Comparison of ENCODE assay signal across 12 cellular contexts in the genomic region with DNA sequence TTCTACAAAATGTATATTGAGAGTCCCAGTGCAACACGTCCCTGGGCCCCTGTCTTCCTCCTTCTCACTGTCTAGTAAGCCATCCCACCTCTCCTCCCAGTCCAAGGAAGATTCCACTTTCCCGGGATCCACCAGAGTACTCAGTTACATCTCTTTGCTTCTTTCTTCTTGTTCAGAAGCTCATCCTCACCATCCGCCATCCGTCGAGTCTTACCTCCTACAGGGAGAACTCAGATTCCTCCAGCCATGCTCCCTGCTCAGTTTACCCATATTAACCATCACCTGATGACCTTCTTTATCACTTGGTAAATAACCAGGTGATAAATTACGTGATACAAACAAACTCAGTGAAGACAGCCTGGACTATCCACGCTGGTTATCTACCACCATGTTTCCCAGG. TPM values are rescaled to one million over a fixed set of nuclear protein-coding genes. Genes with fewer than 3 reads are reported as not detected.
DNase-seq lines count a peak whose midpoint lies in the region; ATAC-seq and TF ChIP-seq lines count a peak whose summit lies in the region.
"Had no signal": no experiment of that assay in that cellular context is flagged by ENCODE, and none has a peak within 500 bp of the region (broad histone marks: within the 10 kb centered on the region; RNA-seq: fewer than 3 reads in every experiment).

No MANE protein-coding gene starts in this region.

- H3K27ac ChIP-seq in hepatocyte: no peak overlapping the region
- H3K27ac ChIP-seq in RWPE1: no peak overlapping the region
- H3K27ac ChIP-seq in mesendoderm (ENCODE audit: low read depth, low read length): no peak overlapping the region
- H3K27ac ChIP-seq: coronary artery, HL-60, uterus had no signal

- no peak overlapping the region for H3K4me3 Mint-ChIP-seq in activated CD8-positive, alpha-beta memory T cell treated with anti-CD3 and anti-CD28 coated beads, Interleukin-2, amount 10 ng/mL, durations not matched to agents 7 days and 5 days
- H3K4me3 Mint-ChIP-seq in activated B cell treated with CpG ODN at 0.5 μM for 24 hours: peak overlapping the region; percentile 42
- peak overlapping the region; percentile 64 to 68 for H3K4me3 Mint-ChIP-seq in stimulated activated naive B cell treated with anti-CD40 and anti-IgM and Interleukin-4, amounts not matched to agents 10 μg/mL and 1 μg/mL and 100 μg/mL, for 72 hours

- CTCF ChIA-PET in activated CD8-positive, alpha-beta memory T cell treated with anti-CD3 and anti-CD28 coated beads, Interleukin-2, amount 10 ng/mL, durations not matched to agents 7 days and 5 days (lab: Charles Lee): interaction anchor here (0.9 to 4.2 kb wide), 8 partner anchors 8 to 59 kb away, joined by 3 to 22 read pairs (median 4); no protein-coding TSS in a partner anchor
- CTCF ChIA-PET in activated B cell treated with CpG ODN at 0.5 μM for 24 hours (lab: Charles Lee) (interaction anchor here (2.1 kb wide), 1 partner anchor 16 kb away, joined by 18 read pairs; no protein-coding TSS in a partner anchor), RWPE1 (lab: Yijun Ruan, JAX) (no interaction called here)

- no peaks in the 10 kb centered on the region for H3K9me3 Mint-ChIP-seq in activated CD8-positive, alpha-beta memory T cell treated with anti-CD3 and anti-CD28 coated beads, Interleukin-2, amount 10 ng/mL, durations not matched to agents 7 days and 5 days (ENCODE audit: low read depth)
- no peaks in the 10 kb centered on the region for H3K9me3 Mint-ChIP-seq in activated B cell treated with CpG ODN at 0.5 μM for 24 hours
- H3K9me3 Mint-ChIP-seq in stimulated activated naive B cell treated with anti-CD40 and anti-IgM and Interleukin-4, amounts not matched to agents 10 μg/mL and 1 μg/mL and 100 μg/mL, for 72 hours: no peaks in the 10 kb centered on the region

- H2BK15ac ChIP-seq in mesendoderm (replicated peaks; ENCODE audit: low read depth): no peak overlapping the region

- peaks cover 4% of the 10 kb centered on the region for H3K79me1 ChIP-seq in mesendoderm (ENCODE audit: low read length)

- intact Hi-C loops in activated B cell treated with CpG ODN at 0.5 μM for 24 hours (cut with micrococcal nuclease): no loop called here

- H3K4me3 ChIP-seq in hepatocyte (no peak overlapping the region), mesendoderm (ENCODE audit: low read length) (no peak overlapping the region)
- H3K4me3 ChIP-seq: coronary artery, skin epidermis, uterus had no signal

- no peak overlapping the region for H2BK5ac ChIP-seq in mesendoderm (ENCODE audit: low read length)

- POLR2A ChIA-PET in activated B cell treated with CpG ODN at 0.5 μM for 24 hours (lab: Charles Lee) (interaction anchor here (0.9 to 3.2 kb wide), 7 partner anchors 9 to 61 kb away, joined by 3 to 48 read pairs (median 5); no protein-coding TSS in a partner anchor), RWPE1 (lab: Yijun Ruan, JAX; ENCODE audit: low non-redundant PET) (no interaction called here)

- H3K56ac ChIP-seq in mesendoderm (ENCODE audit: low read length): no peak overlapping the region

- H3K79me2 ChIP-seq in hepatocyte (peaks cover 100% of the 10 kb centered on the region), mesendoderm (ENCODE audit: control insufficient read depth, insufficient read depth, low read length) (no peaks in the 10 kb centered on the region)

- H3K36me3 ChIP-seq in hepatocyte (replicated peaks; ENCODE audit: insufficient read depth, low read depth) (no peaks in the 10 kb centered on the region), mesendoderm (ENCODE audit: control insufficient read depth, insufficient read depth, low read length) (no peaks in the 10 kb centered on the region)
- H3K36me3 ChIP-seq: uterus had no signal

- H4K5ac ChIP-seq in mesendoderm (ENCODE audit: low read length): no peak overlapping the region

- H3K4me1 ChIP-seq in hepatocyte (ENCODE audit: insufficient read depth) (peaks cover 45% of the 10 kb centered on the region), mesendoderm (ENCODE audit: control insufficient read depth, low read depth, low read length) (peaks cover 21% of the 10 kb centered on the region)
- H3K4me1 ChIP-seq: uterus had no signal

- no peak overlapping the region for H3K23ac ChIP-seq in mesendoderm (ENCODE audit: low read length)

- H3K36me3 Mint-ChIP-seq in activated CD8-positive, alpha-beta memory T cell treated with anti-CD3 and anti-CD28 coated beads, Interleukin-2, amount 10 ng/mL, durations not matched to agents 7 days and 5 days: peaks cover 8% of the 10 kb centered on the region
- peaks cover 53% of the 10 kb centered on the region for H3K36me3 Mint-ChIP-seq in activated B cell treated with CpG ODN at 0.5 μM for 24 hours (ENCODE audit: low read depth)
- H3K36me3 Mint-ChIP-seq in stimulated activated naive B cell treated with anti-CD40 and anti-IgM and Interleukin-4, amounts not matched to agents 10 μg/mL and 1 μg/mL and 100 μg/mL, for 72 hours: peaks cover 59 to 66% of the 10 kb centered on the region in 2 donors

- DNase-seq in activated CD8-positive, alpha-beta memory T cell treated with anti-CD3 and anti-CD28 coated beads, Interleukin-2, amount 10 ng/mL, durations not matched to agents 7 days and 5 days: no peak
- no peak for DNase-seq in activated CD8-positive, alpha-beta memory T cell treated with anti-CD3 and anti-CD28 coated beads, Interleukin-2, amount 50 U/mL, for 48 hours
- DNase-seq in activated B cell treated with CpG ODN at 0.5 μM for 24 hours (no peak), hepatocyte (ENCODE audit: low spot score) (no peak), RWPE1 (ENCODE audit: low spot score) (no peak), DMS114 treated with DMSO at 0.1 percent for 48 hours (lab: John Stamatoyannopoulos, UW; ENCODE audit: unreplicated experiment) (no peak), mesendoderm (no peak)
- no peak for DNase-seq in stimulated activated naive B cell treated with anti-CD40 and anti-IgM and Interleukin-4, amounts not matched to agents 10 μg/mL and 1 μg/mL and 100 μg/mL, for 72 hours
- DNase-seq: uterus had no signal

- H4K8ac ChIP-seq in mesendoderm (ENCODE audit: low read depth, low read length): no peak overlapping the region

- H3K9ac ChIP-seq in mesendoderm (ENCODE audit: low read length): no peak overlapping the region

- H3K4me1 Mint-ChIP-seq in activated CD8-positive, alpha-beta memory T cell treated with anti-CD3 and anti-CD28 coated beads, Interleukin-2, amount 10 ng/mL, durations not matched to agents 7 days and 5 days: peaks cover 80% of the 10 kb centered on the region
- H3K4me1 Mint-ChIP-seq in activated B cell treated with CpG ODN at 0.5 μM for 24 hours: peaks cover 97% of the 10 kb centered on the region
- peaks cover 67 to 97% of the 10 kb centered on the region in 2 donors for H3K4me1 Mint-ChIP-seq in stimulated activated naive B cell treated with anti-CD40 and anti-IgM and Interleukin-4, amounts not matched to agents 10 μg/mL and 1 μg/mL and 100 μg/mL, for 72 hours

- H3K4me2 ChIP-seq in hepatocyte (peak overlapping the region; percentile 85), mesendoderm (ENCODE audit: low read length) (no peak overlapping the region)

- no peaks in the 10 kb centered on the region for H3K9me3 ChIP-seq in hepatocyte (ENCODE audit: low read depth)
- H3K9me3 ChIP-seq: uterus had no signal

- WGBS in hepatocyte (ENCODE audit: low lambda C conversion rate, missing lambda C conversion rate): 62% methylated on average over 7 of the region's 7 CpGs
- WGBS in mesendoderm (ENCODE audit: extremely low coverage, insufficient coverage, low lambda C conversion rate): no CpG with 5 or more reads among the region's 7 CpGs

- no peak overlapping the region for H2AFZ ChIP-seq in hepatocyte

- H3K4ac ChIP-seq in mesendoderm (ENCODE audit: low read depth, low read length): no peak overlapping the region

- no peaks in the 10 kb centered on the region for H3K27me3 ChIP-seq in hepatocyte
- no peaks in the 10 kb centered on the region for H3K27me3 ChIP-seq in mesendoderm (ENCODE audit: insufficient read depth, low read length, poor library complexity)
- H3K27me3 ChIP-seq: uterus had no signal

- H3K27me3 Mint-ChIP-seq in activated CD8-positive, alpha-beta memory T cell treated with anti-CD3 and anti-CD28 coated beads, Interleukin-2, amount 10 ng/mL, durations not matched to agents 7 days and 5 days: no peaks in the 10 kb centered on the region
- H3K27me3 Mint-ChIP-seq in activated B cell treated with CpG ODN at 0.5 μM for 24 hours: no peaks in the 10 kb centered on the region
- H3K27me3 Mint-ChIP-seq in stimulated activated naive B cell treated with anti-CD40 and anti-IgM and Interleukin-4, amounts not matched to agents 10 μg/mL and 1 μg/mL and 100 μg/mL, for 72 hours: no peaks in the 10 kb centered on the region

- no peak for TF ChIP-seq CTCF in activated B cell treated with CpG ODN at 0.5 μM for 24 hours (IDR thresholded peaks at IDR 0.05)
- TF ChIP-seq CTCF in hepatocyte (IDR thresholded peaks at IDR 0.05; ENCODE audit: poor library complexity): no peak
- TF ChIP-seq CTCF in RWPE1 (conservative IDR thresholded peaks at IDR 0.05; ENCODE audit: low read depth): no peak

- H3K18ac ChIP-seq in mesendoderm (ENCODE audit: low read length): no peak overlapping the region

- H4K20me1 ChIP-seq in hepatocyte (ENCODE audit: insufficient read depth, poor library complexity, severe bottlenecking): peaks cover 96% of the 10 kb centered on the region

- no peak overlapping the region for H2AK5ac ChIP-seq in mesendoderm (ENCODE audit: low read length)

- H3K9me2 ChIP-seq in hepatocyte (replicated peaks; ENCODE audit: insufficient read depth): no peaks in the 10 kb centered on the region

- no peak for ATAC-seq in activated CD8-positive, alpha-beta memory T cell treated with anti-CD3 and anti-CD28 coated beads, Interleukin-2, amount 10 ng/mL, durations not matched to agents 7 days and 5 days
- no peak for ATAC-seq in activated B cell treated with CpG ODN at 0.5 μM for 24 hours (ENCODE audit: low read depth)
- no peak for ATAC-seq in stimulated activated naive B cell treated with anti-CD40 and anti-IgM and Interleukin-4, amounts not matched to agents 10 μg/mL and 1 μg/mL and 100 μg/mL, for 72 hours (replicated peaks)

- peak overlapping the region; percentile 86 for H3K27ac Mint-ChIP-seq in activated CD8-positive, alpha-beta memory T cell treated with anti-CD3 and anti-CD28 coated beads, Interleukin-2, amount 10 ng/mL, durations not matched to agents 7 days and 5 days
- H3K27ac Mint-ChIP-seq in activated B cell treated with CpG ODN at 0.5 μM for 24 hours: peak overlapping the region; percentile 91
- peak overlapping the region; percentile 84 for H3K27ac Mint-ChIP-seq in stimulated activated naive B cell treated with anti-CD40 and anti-IgM and Interleukin-4, amounts not matched to agents 10 μg/mL and 1 μg/mL and 100 μg/mL, for 72 hours

- no peak overlapping the region for H2BK120ac ChIP-seq in mesendoderm (ENCODE audit: low read depth, low read length)

RNA-seq across cellular contexts. Expression of gene CYTH1, which starts 57.1 kb away (rescaled TPM):
- 100 to 1,000 TPM; 151 to 156 TPM for total RNA-seq in activated CD8-positive, alpha-beta memory T cell treated with anti-CD3 and anti-CD28 coated beads, Interleukin-2, amount 10 ng/mL, durations not matched to agents 7 days and 5 days
- total RNA-seq in activated B cell treated with CpG ODN at 0.5 μM for 24 hours (368 and 391 TPM in 2 replicates), hepatocyte (37.5 and 44.4 TPM in 2 replicates)
- 38.5 and 47.6 TPM in 2 replicates for polyA plus RNA-seq in hepatocyte
- 6.8 TPM for polyA plus RNA-seq in mesendoderm (2013, experiment 1 of 2)
- 6.3 TPM for polyA plus RNA-seq in mesendoderm (2013, experiment 2 of 2)
